15 cellular contexts compared by ENCODE assay signal in the genomic region with DNA sequence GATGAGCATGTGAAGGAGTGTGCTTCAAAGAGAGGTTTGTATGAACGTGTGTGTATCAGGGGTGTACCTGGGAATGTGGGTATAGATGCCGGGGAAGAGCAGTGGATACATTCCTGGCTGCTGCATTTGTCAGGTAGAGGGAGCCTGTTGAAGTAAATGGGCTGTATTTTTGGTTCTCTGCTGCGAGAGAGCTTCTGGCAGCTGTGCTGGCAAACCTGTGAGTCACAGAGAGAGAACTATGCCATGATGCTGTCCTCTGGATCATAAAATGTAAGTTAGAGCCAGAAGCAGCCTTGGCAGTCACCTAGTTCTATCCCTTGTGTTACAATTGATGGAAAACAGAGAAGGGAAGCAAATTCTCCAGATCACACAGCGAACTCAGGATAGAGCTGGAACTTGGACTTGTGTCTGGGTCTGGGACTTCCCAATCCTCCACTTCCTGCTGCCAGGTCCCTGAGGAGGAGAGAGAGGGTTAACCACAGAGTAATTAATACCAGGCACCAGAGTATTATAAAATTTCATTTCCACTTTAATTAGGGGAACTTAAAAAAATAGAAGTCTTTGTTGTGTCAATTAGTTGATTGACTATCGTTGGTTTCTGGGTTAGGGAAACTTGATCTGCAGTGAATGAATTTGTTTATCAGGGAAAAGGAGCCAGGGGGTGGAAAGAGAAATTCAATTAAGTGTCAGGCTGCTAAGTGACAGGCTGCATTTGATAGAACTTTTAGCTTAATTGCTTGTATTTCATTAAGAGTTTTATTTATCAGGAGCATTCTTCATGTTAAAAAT. TPM values are rescaled to one million over a fixed set of nuclear protein-coding genes. Genes with fewer than 3 reads are reported as not detected.
DNase-seq lines count a peak whose midpoint lies in the region; FAIRE-seq and TF ChIP-seq lines count a peak whose summit lies in the region.
"Had no signal": no experiment of that assay in that cellular context is flagged by ENCODE, and none has a peak within 500 bp of the region (broad histone marks: within the 10 kb centered on the region; RNA-seq: fewer than 3 reads in every experiment).

No MANE protein-coding gene starts in this region.

- no peak for TF ChIP-seq CTCF in bronchial epithelial cell (IDR thresholded peaks at IDR 0.05; ENCODE audit: insufficient read depth, low read length, severe bottlenecking)
- TF ChIP-seq CTCF in vagina (IDR thresholded peaks at IDR 0.05) = no peak

- intact Hi-C loops in activated CD4-positive, alpha-beta memory T cell treated with anti-CD3 and anti-CD28 coated beads for 36 hours (cut with micrococcal nuclease) = no loop called here
- intact Hi-C loops in vagina (cut with DNase I) = no loop called here

- no peak overlapping the region for H3K4me3 ChIP-seq in MG63
- no peak overlapping the region for H3K4me3 ChIP-seq in bronchial epithelial cell (ENCODE audit: low read depth, low read length)
- no peak overlapping the region for H3K4me3 ChIP-seq in vagina
- H3K4me3 ChIP-seq: left lung had no signal

- H3K27me3 Mint-ChIP-seq in activated CD4-positive, alpha-beta memory T cell treated with anti-CD3 and anti-CD28 coated beads for 36 hours = peaks cover 19% of the 10 kb centered on the region
- H3K27me3 Mint-ChIP-seq in activated CD4-positive, alpha-beta T cell treated with anti-CD3 and anti-CD28 coated beads, Interleukin-2, amount 10 ng/mL, durations not matched to agents 7 days and 5 days = peaks cover 11% of the 10 kb centered on the region

- no peak overlapping the region for H3K27ac Mint-ChIP-seq in activated CD4-positive, alpha-beta memory T cell treated with anti-CD3 and anti-CD28 coated beads for 36 hours
- no peak overlapping the region for H3K27ac Mint-ChIP-seq in activated CD4-positive, alpha-beta T cell treated with anti-CD3 and anti-CD28 coated beads, Interleukin-2, amount 10 ng/mL, durations not matched to agents 7 days and 5 days
- H3K27ac Mint-ChIP-seq: CD14-positive monocyte had no signal

- POLR2A ChIA-PET in activated CD4-positive, alpha-beta memory T cell treated with anti-CD3 and anti-CD28 coated beads for 36 hours (lab: Charles Lee) = no interaction called here
- POLR2A ChIA-PET in activated CD4-positive, alpha-beta T cell treated with anti-CD3 and anti-CD28 coated beads, Interleukin-2, amount 10 ng/mL, durations not matched to agents 7 days and 5 days (lab: Charles Lee) = no interaction called here

- H3K27me3 ChIP-seq in MG63 (no peaks in the 10 kb centered on the region; the same call in 1 of the 2 replicates), bronchial epithelial cell (ENCODE audit: control insufficient read depth, insufficient read depth, low read length) (peaks cover 8% of the 10 kb centered on the region), vagina (no peaks in the 10 kb centered on the region)

- H3K36me3 ChIP-seq in MG63 (no peaks in the 10 kb centered on the region), bronchial epithelial cell (ENCODE audit: control insufficient read depth, insufficient read depth, low read length) (no peaks in the 10 kb centered on the region), vagina (no peaks in the 10 kb centered on the region)
- H3K36me3 ChIP-seq: left lung had no signal

- H3K9me3 ChIP-seq in MG63 (no peaks in the 10 kb centered on the region), vagina (no peaks in the 10 kb centered on the region)
- H3K9me3 ChIP-seq: left lung had no signal

- DNase-seq in Ammon's horn (ENCODE audit: low spot score) (peak; percentile 26), MG63 (peak; percentile 83), bronchial epithelial cell (ENCODE audit: low read depth) (peak; percentile 34), medulla oblongata (ENCODE audit: extremely low spot score) (peak; percentile 32), vagina (ENCODE audit: extremely low spot score in 2 of 2) (no peak)
- no peak for DNase-seq in activated CD4-positive, alpha-beta memory T cell treated with anti-CD3 and anti-CD28 coated beads for 36 hours
- no peak for DNase-seq in activated naive CD4-positive, alpha-beta T cell treated with anti-CD3 and anti-CD28 coated beads, Interleukin-2, amount 50 U/mL, for 16 hours
- DNase-seq in activated CD4-positive, alpha-beta T cell treated with anti-CD3 and anti-CD28 coated beads, Interleukin-2, amount 10 ng/mL, durations not matched to agents 7 days and 5 days = no peak
- DNase-seq: activated gamma-delta T cell; left lung; NCI-H1105; NCI-H774; stimulated activated CD4-positive, alpha-beta T cell treated with anti-CD3 and anti-CD28 coated beads, Interleukin-12 subunit alpha, Interleukin-12 subunit beta, amount 100 ng/mL, for 4 hours had no signal

- no peak overlapping the region for H3K4me3 Mint-ChIP-seq in activated CD4-positive, alpha-beta memory T cell treated with anti-CD3 and anti-CD28 coated beads for 36 hours
- H3K4me3 Mint-ChIP-seq in activated CD4-positive, alpha-beta T cell treated with anti-CD3 and anti-CD28 coated beads, Interleukin-2, amount 10 ng/mL, durations not matched to agents 7 days and 5 days = no peak overlapping the region

- TF ChIP-seq POLR2A in vagina (IDR thresholded peaks at IDR 0.05) = no peak

- H3K4me1 ChIP-seq in vagina = no peaks in the 10 kb centered on the region
- H3K4me1 ChIP-seq: left lung had no signal

- CTCF ChIA-PET in activated CD4-positive, alpha-beta memory T cell treated with anti-CD3 and anti-CD28 coated beads for 36 hours (lab: Charles Lee) = no interaction called here
- CTCF ChIA-PET in activated CD4-positive, alpha-beta T cell treated with anti-CD3 and anti-CD28 coated beads, Interleukin-2, amount 10 ng/mL, durations not matched to agents 7 days and 5 days (lab: Charles Lee) = no interaction called here

- H3K4me1 Mint-ChIP-seq in activated CD4-positive, alpha-beta memory T cell treated with anti-CD3 and anti-CD28 coated beads for 36 hours (ENCODE audit: low read depth) = no peaks in the 10 kb centered on the region
- no peaks in the 10 kb centered on the region for H3K4me1 Mint-ChIP-seq in activated CD4-positive, alpha-beta T cell treated with anti-CD3 and anti-CD28 coated beads, Interleukin-2, amount 10 ng/mL, durations not matched to agents 7 days and 5 days

- no peak overlapping the region for H3K27ac ChIP-seq in vagina
- H3K27ac ChIP-seq: left lung had no signal

- H3K9me3 Mint-ChIP-seq in activated CD4-positive, alpha-beta memory T cell treated with anti-CD3 and anti-CD28 coated beads for 36 hours = no peaks in the 10 kb centered on the region
- H3K9me3 Mint-ChIP-seq in activated CD4-positive, alpha-beta T cell treated with anti-CD3 and anti-CD28 coated beads, Interleukin-2, amount 10 ng/mL, durations not matched to agents 7 days and 5 days = no peaks in the 10 kb centered on the region

- no peaks in the 10 kb centered on the region for H3K36me3 Mint-ChIP-seq in activated CD4-positive, alpha-beta memory T cell treated with anti-CD3 and anti-CD28 coated beads for 36 hours
- H3K36me3 Mint-ChIP-seq in activated CD4-positive, alpha-beta T cell treated with anti-CD3 and anti-CD28 coated beads, Interleukin-2, amount 10 ng/mL, durations not matched to agents 7 days and 5 days (ENCODE audit: low read depth) = no peaks in the 10 kb centered on the region
- H3K36me3 Mint-ChIP-seq: CD14-positive monocyte had no signal

- FAIRE-seq in bronchial epithelial cell (lab: Jason Lieb, UNC) = no peak
- FAIRE-seq: colon had no signal

RNA-seq across cellular contexts. Expression of gene GTSF1L, which starts 41.1 kb away (rescaled TPM):
- not detected in 2 replicates for total RNA-seq in MG63 (2014; rRNA removed; shearing (Covaris generic); ENCODE audit: low replicate concordance)
- total RNA-seq in bronchial epithelial cell (not detected in 2 replicates), vagina (not detected)
- not detected for total RNA-seq in activated CD4-positive, alpha-beta memory T cell treated with anti-CD3 and anti-CD28 coated beads for 36 hours
- total RNA-seq in activated CD4-positive, alpha-beta T cell treated with anti-CD3 and anti-CD28 coated beads, Interleukin-2, amount 10 ng/mL, durations not matched to agents 7 days and 5 days = not detected
- total RNA-seq: left lung had no signal

Comparison
In these comparisons a context has a peak if more than half of its experiments do, and no peak if none do; other contexts are left out.
1. DNase-seq: peak in Ammon's horn (single experiment), MG63 (single experiment), bronchial epithelial cell (single experiment) and medulla oblongata (single experiment); none in activated CD4-positive, alpha-beta memory T cell treated with anti-CD3 and anti-CD28 coated beads for 36 hours (single experiment), activated naive CD4-positive, alpha-beta T cell treated with anti-CD3 and anti-CD28 coated beads, Interleukin-2, amount 50 U/mL, for 16 hours (single experiment), activated CD4-positive, alpha-beta T cell treated with anti-CD3 and anti-CD28 coated beads, Interleukin-2, amount 10 ng/mL, durations not matched to agents 7 days and 5 days (single experiment) and vagina (0 of 2).